Comparison of ENCODE assay signal across 8 cellular contexts in genomic region chr13:35630551-35631275, GRCh38.
A peak's percentile ranks its signal among the peaks of the same experiment; 100 is the strongest.
DNase-seq lines count a peak whose midpoint lies in the region; ATAC-seq and TF ChIP-seq lines count a peak whose summit lies in the region.

No MANE protein-coding gene starts in this region.

- no peak overlapping the region for H2AFZ ChIP-seq in PC-9

- H3K79me2 ChIP-seq in PC-9 (ENCODE audit: low read depth): no peaks in the 10 kb centered on the region

- intact Hi-C loops in PC-9 (cut with micrococcal nuclease; ENCODE audit: unreplicated experiment): loop anchor here (1.0 to 2.0 kb wide), 2 partner anchors 90 to 159 kb away; no protein-coding TSS in a partner anchor
- intact Hi-C loops in natural killer cell (cut with micrococcal nuclease): no loop called here
- intact Hi-C loops in lower leg skin (cut with DNase I; ENCODE audit: low total_unique reads): no loop called here

- H3K27me3 Mint-ChIP-seq in natural killer cell (ENCODE audit: low read depth in 2 of 2): no peaks in the 10 kb centered on the region

- H3K4me1 Mint-ChIP-seq in natural killer cell: no peaks in the 10 kb centered on the region

- no peak overlapping the region for H3K4me3 ChIP-seq in PC-9
- H3K4me3 ChIP-seq in epithelial cell of esophagus (ENCODE audit: low read length): no peak overlapping the region
- no peak overlapping the region for H3K4me3 ChIP-seq in lower leg skin (ENCODE audit: low read depth, poor library complexity, severe bottlenecking)

- POLR2A ChIA-PET in PC-9 (lab: Charles Lee; ENCODE audit: unreplicated experiment): no interaction called here

- no peaks in the 10 kb centered on the region; the same call in 1 of the 2 replicates for H3F3A ChIP-seq in PC-9 (ENCODE audit: insufficient read depth, low read depth)

- CTCF ChIA-PET in PC-9 (lab: Charles Lee): no interaction called here

- no peaks in the 10 kb centered on the region for H3K9me3 ChIP-seq in PC-9 (ENCODE audit: insufficient read depth, low read depth)

- no peak overlapping the region for H3K4me3 Mint-ChIP-seq in natural killer cell

- H3K9me2 ChIP-seq in PC-9 (ENCODE audit: insufficient read depth): no peaks in the 10 kb centered on the region

- H3K27ac Mint-ChIP-seq in natural killer cell: no peak overlapping the region

- H4K20me1 ChIP-seq in PC-9 (ENCODE audit: insufficient read depth): no peaks in the 10 kb centered on the region

- H3K4me2 ChIP-seq in PC-9: no peak overlapping the region

- peak; percentile 85 for TF ChIP-seq CTCF in PC-9 (conservative IDR thresholded peaks at IDR 0.05)
- TF ChIP-seq CTCF in epithelial cell of esophagus (IDR thresholded peaks at IDR 0.05; ENCODE audit: insufficient read depth, low read depth, low read length, missing control alignments): peak; percentile 82
- peak; percentile 62 for TF ChIP-seq CTCF in natural killer cell (IDR thresholded peaks at IDR 0.05)
- TF ChIP-seq CTCF in lower leg skin (IDR thresholded peaks at IDR 0.05): no peak

- H3K36me3 ChIP-seq in PC-9 (ENCODE audit: low read depth): no peaks in the 10 kb centered on the region

- no peaks in the 10 kb centered on the region for H3K9me3 Mint-ChIP-seq in natural killer cell

- ATAC-seq in GM19455 (IDR thresholded peaks at IDR 0.05; ENCODE audit: unreplicated experiment) (peak; percentile 77), HG03460 (IDR thresholded peaks at IDR 0.05; ENCODE audit: unreplicated experiment) (peak; percentile 88), natural killer cell (peak in 2 of 3 donors; percentile 68)

- H3K27me3 ChIP-seq in PC-9 (ENCODE audit: insufficient read depth, low read depth): no peaks in the 10 kb centered on the region

- TF ChIP-seq POLR2A in lower leg skin (IDR thresholded peaks at IDR 0.05): no peak

- no TSS peak for BruUV-seq in PC-9 (replicated peaks; lab: Mats Ljungman, UMichigan)

- WGBS in lower leg skin, 2 donors: 70 to 73% methylated on average over 5 of the region's 5 CpGs

- DNase-seq in DMS53 treated with DMSO at 0.1 percent for 48 hours (lab: John Stamatoyannopoulos, UW; ENCODE audit: unreplicated experiment) (peak; percentile 49), PC-9 (peak in 1 of 2 experiments; percentile 55), epithelial cell of esophagus (ENCODE audit: low read depth) (peak; percentile 64), natural killer cell (no peak), lower leg skin (ENCODE audit: low spot score in 2 of 2) (no peak)
- DNase-seq in activated naive CD4-positive, alpha-beta T cell treated with Interleukin-2 at 50 U/mL for 16 hours: no peak

- H3K4me1 ChIP-seq in PC-9 (replicated peaks; ENCODE audit: insufficient read depth): no peaks in the 10 kb centered on the region

- no peak overlapping the region for H3K27ac ChIP-seq in PC-9

- H3K36me3 Mint-ChIP-seq in natural killer cell: no peaks in the 10 kb centered on the region

Comparison
In these comparisons a context has a peak if more than half of its experiments do, and no peak if none do; other contexts are left out.
1. DNase-seq: peak in DMS53 treated with DMSO at 0.1 percent for 48 hours (single experiment) and epithelial cell of esophagus (single experiment); none in natural killer cell (single experiment), activated naive CD4-positive, alpha-beta T cell treated with Interleukin-2 at 50 U/mL for 16 hours (single experiment) and lower leg skin (0 of 2).
2. CTCF ChIP-seq: peak in PC-9 (single experiment), epithelial cell of esophagus (single experiment) and natural killer cell (single experiment); none in lower leg skin (0 of 3).
3. Peak in every context shown above with its lines, with median percentiles within 50 percentile points of each other: ATAC-seq.